ENCODE assay signal across 14 cellular contexts in genomic region chr12:11654338-11654737, GRCh38. TPM values are rescaled to one million over a fixed set of nuclear protein-coding genes. Genes with fewer than 3 reads are reported as not detected.
DNase-seq lines count a peak whose midpoint lies in the region; TF ChIP-seq lines count a peak whose summit lies in the region.
"Had no signal": no experiment of that assay in that cellular context is flagged by ENCODE, and none has a peak within 500 bp of the region (broad histone marks: within the 10 kb centered on the region; RNA-seq: fewer than 3 reads in every experiment).

No MANE protein-coding gene starts in this region.

- WGBS in esophagus muscularis mucosa = 70% methylated on average over 4 of the region's 4 CpGs
- WGBS in smooth muscle cell (ENCODE audit: low lambda C conversion rate) = 93% methylated on average over 4 of the region's 4 CpGs

- TF ChIP-seq POLR2A in esophagus muscularis mucosa (IDR thresholded peaks at IDR 0.05; ENCODE audit: low read depth) = no peak

- H3K27me3 ChIP-seq in Loucy (ENCODE audit: insufficient read depth, low read length, poor library complexity, severe bottlenecking) (peaks cover 4% of the 10 kb centered on the region), esophagus muscularis mucosa (no peaks in the 10 kb centered on the region), smooth muscle cell (ENCODE audit: low read depth) (no peaks in the 10 kb centered on the region)

- peak overlapping the region; percentile 21 for H3K4me3 Mint-ChIP-seq in T-helper 1 cell treated with Interleukin-12 subunit alpha and Interleukin-12 subunit beta and Interleukin-4 antibody, amounts not matched to agents 30 μg/mL and 1 μg/mL, for 36 hours
- H3K4me3 Mint-ChIP-seq: activated naive CD4-positive, alpha-beta T cell treated with anti-CD3 and anti-CD28 coated beads for 36 hours had no signal

- H3K9me3 ChIP-seq in Loucy (ENCODE audit: insufficient read depth, low read depth, low read length) (no peaks in the 10 kb centered on the region), esophagus muscularis mucosa (no peaks in the 10 kb centered on the region), smooth muscle cell (replicated peaks; ENCODE audit: low read depth) (no peaks in the 10 kb centered on the region)

- H3K9me2 ChIP-seq in Loucy (replicated peaks; ENCODE audit: low read depth, low read length) = no peaks in the 10 kb centered on the region

- H3K4me2 ChIP-seq in Loucy (ENCODE audit: low read depth, low read length, poor library complexity, severe bottlenecking) = peak overlapping the region; percentile 89
- peak overlapping the region; percentile 93 for H3K4me2 ChIP-seq in smooth muscle cell

- H3K27ac ChIP-seq in esophagus muscularis mucosa (replicated peaks in 1 of 4) (peak overlapping the region; percentile 90 to 98 (median 98)), smooth muscle cell (ENCODE audit: low read depth) (peak overlapping the region; percentile 95)

- peak overlapping the region; percentile 99 for H3K4me3 ChIP-seq in Loucy (ENCODE audit: low read length, poor library complexity, severe bottlenecking)
- H3K4me3 ChIP-seq in esophagus muscularis mucosa = no peak overlapping the region
- H3K4me3 ChIP-seq in smooth muscle cell = no peak overlapping the region

- H3K9ac ChIP-seq in Loucy (ENCODE audit: low read depth, low read length, poor library complexity, severe bottlenecking) (peak overlapping the region; percentile 100), smooth muscle cell (ENCODE audit: low read depth) (no peak overlapping the region)

- H3K27ac Mint-ChIP-seq in T-helper 1 cell treated with Interleukin-12 subunit alpha and Interleukin-12 subunit beta and Interleukin-4 antibody, amounts not matched to agents 30 μg/mL and 1 μg/mL, for 36 hours = no peak overlapping the region
- H3K27ac Mint-ChIP-seq: activated naive CD4-positive, alpha-beta T cell treated with anti-CD3 and anti-CD28 coated beads for 36 hours had no signal

- peaks cover 67% of the 10 kb centered on the region for H3K4me1 Mint-ChIP-seq in T-helper 1 cell treated with Interleukin-12 subunit alpha and Interleukin-12 subunit beta and Interleukin-4 antibody, amounts not matched to agents 30 μg/mL and 1 μg/mL, for 36 hours (ENCODE audit: low read depth)

- H3K36me3 ChIP-seq in Loucy (ENCODE audit: insufficient read depth, low read length) = no peaks in the 10 kb centered on the region; the same call in 1 of the 2 replicates
- H3K36me3 ChIP-seq in esophagus muscularis mucosa = no peaks in the 10 kb centered on the region
- no peaks in the 10 kb centered on the region for H3K36me3 ChIP-seq in smooth muscle cell (ENCODE audit: low read depth)

- H3K27me3 Mint-ChIP-seq in T-helper 1 cell treated with Interleukin-12 subunit alpha and Interleukin-12 subunit beta and Interleukin-4 antibody, amounts not matched to agents 30 μg/mL and 1 μg/mL, for 36 hours (ENCODE audit: low read depth) = no peaks in the 10 kb centered on the region

- TF ChIP-seq CTCF in Loucy (conservative IDR thresholded peaks at IDR 0.05; ENCODE audit: low read length) = no peak
- TF ChIP-seq CTCF in esophagus muscularis mucosa (IDR thresholded peaks at IDR 0.05) = no peak
- no peak for TF ChIP-seq CTCF in smooth muscle cell (IDR thresholded peaks at IDR 0.05; ENCODE audit: borderline replicate concordance, insufficient read depth, poor library complexity, severe bottlenecking)

- no peaks in the 10 kb centered on the region for H3K9me3 Mint-ChIP-seq in T-helper 1 cell treated with Interleukin-12 subunit alpha and Interleukin-12 subunit beta and Interleukin-4 antibody, amounts not matched to agents 30 μg/mL and 1 μg/mL, for 36 hours
- H3K9me3 Mint-ChIP-seq: activated naive CD4-positive, alpha-beta T cell treated with anti-CD3 and anti-CD28 coated beads for 36 hours had no signal

- intact Hi-C loops in esophagus muscularis mucosa (cut with DNase I) = loop anchor here (5.0 to 10.0 kb wide), 4 partner anchors 70 to 208 kb away; no protein-coding TSS in a partner anchor

- no peaks in the 10 kb centered on the region for H3F3A ChIP-seq in Loucy (ENCODE audit: low read depth)
- H3F3A ChIP-seq in smooth muscle cell (ENCODE audit: low read depth) = peaks cover 25% of the 10 kb centered on the region

- in situ Hi-C loops in KBM-7 (cut with MboI; ENCODE audit: low pct_unique_long_range_greater_than_20kb, low sequenced_read_pairs) = no loop called here

- H3K36me3 Mint-ChIP-seq in T-helper 1 cell treated with Interleukin-12 subunit alpha and Interleukin-12 subunit beta and Interleukin-4 antibody, amounts not matched to agents 30 μg/mL and 1 μg/mL, for 36 hours (ENCODE audit: low read depth) = peaks cover 28% of the 10 kb centered on the region

- DNase-seq in T-helper 1 cell (no peak), esophagus muscularis mucosa (ENCODE audit: extremely low spot score) (no peak), smooth muscle cell (lab: John Stamatoyannopoulos, UW; ENCODE audit: unreplicated experiment) (no peak), medulla oblongata (ENCODE audit: extremely low spot score) (no peak), UCSD-AML1 (lab: John Stamatoyannopoulos, UW; ENCODE audit: unreplicated experiment) (no peak), KBM-7 (no peak)
- DNase-seq: activated naive CD4-positive, alpha-beta T cell treated with anti-CD3 and anti-CD28 coated beads for 36 hours; central memory CD4-positive, alpha-beta T cell; kidney; NCI-H82; Right ventricle myocardium superior; stimulated activated CD8-positive, alpha-beta memory T cell treated with anti-CD3 and anti-CD28 coated beads, Interleukin-4, amount 100 ng/mL, for 48 hours had no signal

- H2AFZ ChIP-seq in Loucy (ENCODE audit: low read length) = no peak overlapping the region
- no peak overlapping the region for H2AFZ ChIP-seq in smooth muscle cell (ENCODE audit: low read depth)

- TF ChIP-seq EP300 in esophagus muscularis mucosa (IDR thresholded peaks at IDR 0.05) = no peak

- H3K4me1 ChIP-seq in Loucy (ENCODE audit: insufficient read depth, low read length, poor library complexity, severe bottlenecking) (peaks cover 48% of the 10 kb centered on the region), esophagus muscularis mucosa (peaks cover 42 to 69% (median 65%) of the 10 kb centered on the region in 4 donors), smooth muscle cell (ENCODE audit: low read depth) (peaks cover 48% of the 10 kb centered on the region)

- H4K20me1 ChIP-seq in Loucy (ENCODE audit: insufficient read depth, low read length, poor library complexity, severe bottlenecking) = peaks cover 61% of the 10 kb centered on the region
- no peaks in the 10 kb centered on the region for H4K20me1 ChIP-seq in smooth muscle cell (ENCODE audit: low read depth)

- peaks cover 96% of the 10 kb centered on the region for H3K79me2 ChIP-seq in Loucy (ENCODE audit: insufficient read depth, low read length)
- peaks cover 85% of the 10 kb centered on the region for H3K79me2 ChIP-seq in smooth muscle cell (ENCODE audit: low read depth)

RNA-seq across cellular contexts. Expression of gene ETV6, which starts 4.9 kb away (rescaled TPM):
- total RNA-seq in esophagus muscularis mucosa = 10 to 100 TPM; 22.4 to 29.6 (median 25.3) TPM
- total RNA-seq in smooth muscle cell = 21.9 and 23.8 TPM in 2 replicates
- 11.5 and 19.8 TPM in 2 replicates for polyA plus RNA-seq in smooth muscle cell
